In genomic region chr14:98501836-98502235, GRCh38 we compare ENCODE assay signal across 39 cellular contexts.
"Had no signal": no experiment of that assay in that cellular context is flagged by ENCODE, and none has a peak within 500 bp of the region (broad histone marks: within the 10 kb centered on the region; RNA-seq: fewer than 3 reads in every experiment).

No MANE protein-coding gene starts in this region.

- H3K27me3 Mint-ChIP-seq: activated CD4-positive, alpha-beta memory T cell treated with anti-CD3 and anti-CD28 coated beads for 36 hours; activated naive CD4-positive, alpha-beta T cell treated with anti-CD3 and anti-CD28 coated beads, Interleukin-2, amount 50 U/mL, for 24 hours; activated naive CD8-positive, alpha-beta T cell treated with anti-CD3 and anti-CD28 coated beads, Interleukin-2, amount 50 U/mL, for 24 hours; activated T-helper 17 cell treated with anti-CD3 and anti-CD28 coated beads, Interleukin-2, amount 50 U/mL, for 72 hours; stimulated activated memory B cell treated with anti-CD40 and anti-IgM and Interleukin-4, amounts not matched to agents 10 μg/mL and 1 μg/mL and 100 μg/mL, for 72 hours; stimulated activated naive CD8-positive, alpha-beta T cell treated with anti-CD3 and anti-CD28 coated beads, Interleukin-15, amount 100 ng/mL, for 72 hours had no signal

- ATAC-seq: activated naive CD8-positive, alpha-beta T cell treated with anti-CD3 and anti-CD28 coated beads, Interleukin-2, amount 50 U/mL, for 24 hours; activated T-helper 17 cell treated with anti-CD3 and anti-CD28 coated beads, Interleukin-2, amount 50 U/mL, for 72 hours; body of pancreas; heart left ventricle; left lobe of liver; lower lobe of right lung; mucosa of descending colon; stimulated activated memory B cell treated with anti-CD40 and anti-IgM and Interleukin-4, amounts not matched to agents 10 μg/mL and 1 μg/mL and 100 μg/mL, for 72 hours; stimulated activated naive CD8-positive, alpha-beta T cell treated with anti-CD3 and anti-CD28 coated beads, Interleukin-15, amount 100 ng/mL, for 72 hours had no signal

- DNase-seq: activated CD4-positive, alpha-beta memory T cell treated with anti-CD3 and anti-CD28 coated beads for 36 hours; activated CD4-positive, alpha-beta T cell treated with anti-CD3 and anti-CD28 coated beads for 4 hours; activated CD8-positive, alpha-beta memory T cell treated with anti-CD3 and anti-CD28 coated beads, Interleukin-2, amount 50 U/mL, for 4 hours; activated naive CD8-positive, alpha-beta T cell treated with anti-CD3 and anti-CD28 coated beads, Interleukin-2, amount 50 U/mL, for 24 hours; activated T-cell treated with anti-CD3 and anti-CD28 coated beads, Interleukin-2, amount 50 U/mL, for 1 hour; body of pancreas; cerebellar nuclear complex; dorsolateral prefrontal cortex; effector memory CD4-positive, alpha-beta T cell; erythroblast; heart left ventricle; hypothalamus; immature natural killer cell; kidney glomerular epithelial cell; lower lobe of right lung; mucosa of descending colon; nephron progenitor cell; ovary; retina; sigmoid colon; small intestine; stimulated activated CD4-positive, alpha-beta T cell treated with anti-CD3 and anti-CD28 coated beads, Interleukin-1b, Interleukin-23, amount 100 ng/mL, for 48 hours; stimulated activated CD4-positive, alpha-beta T cell treated with anti-CD3 and anti-CD28 coated beads, Interleukin-4, amount 100 ng/mL, for 4 hours; stimulated activated CD8-positive, alpha-beta memory T cell treated with anti-CD3 and anti-CD28 coated beads, Interleukin-4, amount 100 ng/mL, for 48 hours; stimulated activated naive CD8-positive, alpha-beta T cell treated with anti-CD3 and anti-CD28 coated beads, Interleukin-15, amount 100 ng/mL, for 72 hours; substantia nigra; T-helper 1 cell; upper lobe of left lung had no signal

- H3K4me3 Mint-ChIP-seq: activated CD4-positive, alpha-beta memory T cell treated with anti-CD3 and anti-CD28 coated beads for 36 hours; activated naive CD4-positive, alpha-beta T cell treated with anti-CD3 and anti-CD28 coated beads, Interleukin-2, amount 50 U/mL, for 24 hours; activated naive CD8-positive, alpha-beta T cell treated with anti-CD3 and anti-CD28 coated beads, Interleukin-2, amount 50 U/mL, for 24 hours; activated T-helper 17 cell treated with anti-CD3 and anti-CD28 coated beads, Interleukin-2, amount 50 U/mL, for 72 hours; immature natural killer cell; nephron progenitor cell; stimulated activated memory B cell treated with anti-CD40 and anti-IgM and Interleukin-4, amounts not matched to agents 10 μg/mL and 1 μg/mL and 100 μg/mL, for 72 hours; stimulated activated naive CD8-positive, alpha-beta T cell treated with anti-CD3 and anti-CD28 coated beads, Interleukin-15, amount 100 ng/mL, for 72 hours; T-helper 2 cell treated with Interferon-gamma antibody and Interleukin-4, amounts not matched to agents 5 μg/mL and 100 μg/mL, for 36 hours had no signal

- H3K9me3 Mint-ChIP-seq: activated CD4-positive, alpha-beta memory T cell treated with anti-CD3 and anti-CD28 coated beads for 36 hours; activated naive CD4-positive, alpha-beta T cell treated with anti-CD3 and anti-CD28 coated beads, Interleukin-2, amount 50 U/mL, for 24 hours; activated naive CD8-positive, alpha-beta T cell treated with anti-CD3 and anti-CD28 coated beads, Interleukin-2, amount 50 U/mL, for 24 hours; activated T-helper 17 cell treated with anti-CD3 and anti-CD28 coated beads, Interleukin-2, amount 50 U/mL, for 72 hours; immature natural killer cell; nephron progenitor cell; T-helper 2 cell treated with Interferon-gamma antibody and Interleukin-4, amounts not matched to agents 5 μg/mL and 100 μg/mL, for 36 hours had no signal

- H3K27ac Mint-ChIP-seq: activated CD4-positive, alpha-beta memory T cell treated with anti-CD3 and anti-CD28 coated beads for 36 hours; activated naive CD4-positive, alpha-beta T cell treated with anti-CD3 and anti-CD28 coated beads, Interleukin-2, amount 50 U/mL, for 24 hours; activated naive CD8-positive, alpha-beta T cell treated with anti-CD3 and anti-CD28 coated beads, Interleukin-2, amount 50 U/mL, for 24 hours; activated T-helper 17 cell treated with anti-CD3 and anti-CD28 coated beads, Interleukin-2, amount 50 U/mL, for 72 hours; immature natural killer cell; nephron progenitor cell; stimulated activated memory B cell treated with anti-CD40 and anti-IgM and Interleukin-4, amounts not matched to agents 10 μg/mL and 1 μg/mL and 100 μg/mL, for 72 hours; stimulated activated naive CD8-positive, alpha-beta T cell treated with anti-CD3 and anti-CD28 coated beads, Interleukin-15, amount 100 ng/mL, for 72 hours; T-helper 2 cell treated with Interferon-gamma antibody and Interleukin-4, amounts not matched to agents 5 μg/mL and 100 μg/mL, for 36 hours had no signal

- H3K4me1 Mint-ChIP-seq: activated naive CD8-positive, alpha-beta T cell treated with anti-CD3 and anti-CD28 coated beads, Interleukin-2, amount 50 U/mL, for 24 hours; activated T-helper 17 cell treated with anti-CD3 and anti-CD28 coated beads, Interleukin-2, amount 50 U/mL, for 72 hours; immature natural killer cell; nephron progenitor cell; stimulated activated memory B cell treated with anti-CD40 and anti-IgM and Interleukin-4, amounts not matched to agents 10 μg/mL and 1 μg/mL and 100 μg/mL, for 72 hours; stimulated activated naive CD8-positive, alpha-beta T cell treated with anti-CD3 and anti-CD28 coated beads, Interleukin-15, amount 100 ng/mL, for 72 hours had no signal

- H3K27ac ChIP-seq: body of pancreas, cardiac muscle cell, coronary artery, dorsolateral prefrontal cortex, heart left ventricle, lower lobe of right lung, neutrophil, ovary, prostate gland, sigmoid colon, upper lobe of left lung, vagina, VCaP had no signal

- H3K36me3 ChIP-seq: cardiac muscle cell, heart left ventricle, lower lobe of right lung, neutrophil, ovary, prostate gland, sigmoid colon, upper lobe of left lung, vagina had no signal

- H3K36me3 Mint-ChIP-seq: activated CD4-positive, alpha-beta memory T cell treated with anti-CD3 and anti-CD28 coated beads for 36 hours; activated naive CD4-positive, alpha-beta T cell treated with anti-CD3 and anti-CD28 coated beads, Interleukin-2, amount 50 U/mL, for 24 hours; immature natural killer cell; stimulated activated memory B cell treated with anti-CD40 and anti-IgM and Interleukin-4, amounts not matched to agents 10 μg/mL and 1 μg/mL and 100 μg/mL, for 72 hours had no signal

- H3K4me3 ChIP-seq: body of pancreas, cardiac muscle cell, coronary artery, dorsolateral prefrontal cortex, heart left ventricle, lower lobe of right lung, mucosa of descending colon, ovary, prostate gland, sigmoid colon, upper lobe of left lung, vagina had no signal

- H3K27me3 ChIP-seq: cardiac muscle cell, neutrophil, ovary, sigmoid colon, upper lobe of left lung, vagina had no signal

- H3K4me1 ChIP-seq: body of pancreas, heart left ventricle, lower lobe of right lung, prostate gland, sigmoid colon, upper lobe of left lung, vagina had no signal

- FAIRE-seq: small intestine had no signal

- H3K9me3 ChIP-seq: body of pancreas, lower lobe of right lung, mucosa of descending colon, neutrophil, ovary, prostate gland, sigmoid colon, upper lobe of left lung, vagina had no signal
